In the genomic region with DNA sequence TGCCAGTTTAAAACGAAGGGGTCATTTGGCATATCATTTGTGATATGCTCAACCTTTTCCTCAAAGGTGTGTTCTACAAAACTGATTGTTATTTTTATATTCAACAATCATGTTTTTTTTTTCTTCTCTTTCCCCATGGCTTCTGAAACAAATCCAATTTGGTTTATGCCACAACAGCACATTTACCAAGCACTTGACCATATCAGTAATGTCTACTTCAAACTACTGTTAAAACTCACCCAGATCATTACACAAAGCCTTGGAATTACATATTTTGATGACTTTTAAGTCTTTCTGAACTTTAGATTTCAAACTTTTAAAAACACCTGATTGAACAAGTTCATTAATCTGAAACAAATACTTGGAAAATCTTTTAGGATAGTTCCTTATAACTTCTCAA, we compare ENCODE assay signal across 1 cellular context.
TF ChIP-seq lines count a peak whose summit lies in the region.

No MANE protein-coding gene starts in this region.

TF ChIP-seq in GM23338, 12 proteins besides CTCF, POLR2A, EP300 and RAD21 (continued from another document):
- TF ChIP-seq, protein P1, sequence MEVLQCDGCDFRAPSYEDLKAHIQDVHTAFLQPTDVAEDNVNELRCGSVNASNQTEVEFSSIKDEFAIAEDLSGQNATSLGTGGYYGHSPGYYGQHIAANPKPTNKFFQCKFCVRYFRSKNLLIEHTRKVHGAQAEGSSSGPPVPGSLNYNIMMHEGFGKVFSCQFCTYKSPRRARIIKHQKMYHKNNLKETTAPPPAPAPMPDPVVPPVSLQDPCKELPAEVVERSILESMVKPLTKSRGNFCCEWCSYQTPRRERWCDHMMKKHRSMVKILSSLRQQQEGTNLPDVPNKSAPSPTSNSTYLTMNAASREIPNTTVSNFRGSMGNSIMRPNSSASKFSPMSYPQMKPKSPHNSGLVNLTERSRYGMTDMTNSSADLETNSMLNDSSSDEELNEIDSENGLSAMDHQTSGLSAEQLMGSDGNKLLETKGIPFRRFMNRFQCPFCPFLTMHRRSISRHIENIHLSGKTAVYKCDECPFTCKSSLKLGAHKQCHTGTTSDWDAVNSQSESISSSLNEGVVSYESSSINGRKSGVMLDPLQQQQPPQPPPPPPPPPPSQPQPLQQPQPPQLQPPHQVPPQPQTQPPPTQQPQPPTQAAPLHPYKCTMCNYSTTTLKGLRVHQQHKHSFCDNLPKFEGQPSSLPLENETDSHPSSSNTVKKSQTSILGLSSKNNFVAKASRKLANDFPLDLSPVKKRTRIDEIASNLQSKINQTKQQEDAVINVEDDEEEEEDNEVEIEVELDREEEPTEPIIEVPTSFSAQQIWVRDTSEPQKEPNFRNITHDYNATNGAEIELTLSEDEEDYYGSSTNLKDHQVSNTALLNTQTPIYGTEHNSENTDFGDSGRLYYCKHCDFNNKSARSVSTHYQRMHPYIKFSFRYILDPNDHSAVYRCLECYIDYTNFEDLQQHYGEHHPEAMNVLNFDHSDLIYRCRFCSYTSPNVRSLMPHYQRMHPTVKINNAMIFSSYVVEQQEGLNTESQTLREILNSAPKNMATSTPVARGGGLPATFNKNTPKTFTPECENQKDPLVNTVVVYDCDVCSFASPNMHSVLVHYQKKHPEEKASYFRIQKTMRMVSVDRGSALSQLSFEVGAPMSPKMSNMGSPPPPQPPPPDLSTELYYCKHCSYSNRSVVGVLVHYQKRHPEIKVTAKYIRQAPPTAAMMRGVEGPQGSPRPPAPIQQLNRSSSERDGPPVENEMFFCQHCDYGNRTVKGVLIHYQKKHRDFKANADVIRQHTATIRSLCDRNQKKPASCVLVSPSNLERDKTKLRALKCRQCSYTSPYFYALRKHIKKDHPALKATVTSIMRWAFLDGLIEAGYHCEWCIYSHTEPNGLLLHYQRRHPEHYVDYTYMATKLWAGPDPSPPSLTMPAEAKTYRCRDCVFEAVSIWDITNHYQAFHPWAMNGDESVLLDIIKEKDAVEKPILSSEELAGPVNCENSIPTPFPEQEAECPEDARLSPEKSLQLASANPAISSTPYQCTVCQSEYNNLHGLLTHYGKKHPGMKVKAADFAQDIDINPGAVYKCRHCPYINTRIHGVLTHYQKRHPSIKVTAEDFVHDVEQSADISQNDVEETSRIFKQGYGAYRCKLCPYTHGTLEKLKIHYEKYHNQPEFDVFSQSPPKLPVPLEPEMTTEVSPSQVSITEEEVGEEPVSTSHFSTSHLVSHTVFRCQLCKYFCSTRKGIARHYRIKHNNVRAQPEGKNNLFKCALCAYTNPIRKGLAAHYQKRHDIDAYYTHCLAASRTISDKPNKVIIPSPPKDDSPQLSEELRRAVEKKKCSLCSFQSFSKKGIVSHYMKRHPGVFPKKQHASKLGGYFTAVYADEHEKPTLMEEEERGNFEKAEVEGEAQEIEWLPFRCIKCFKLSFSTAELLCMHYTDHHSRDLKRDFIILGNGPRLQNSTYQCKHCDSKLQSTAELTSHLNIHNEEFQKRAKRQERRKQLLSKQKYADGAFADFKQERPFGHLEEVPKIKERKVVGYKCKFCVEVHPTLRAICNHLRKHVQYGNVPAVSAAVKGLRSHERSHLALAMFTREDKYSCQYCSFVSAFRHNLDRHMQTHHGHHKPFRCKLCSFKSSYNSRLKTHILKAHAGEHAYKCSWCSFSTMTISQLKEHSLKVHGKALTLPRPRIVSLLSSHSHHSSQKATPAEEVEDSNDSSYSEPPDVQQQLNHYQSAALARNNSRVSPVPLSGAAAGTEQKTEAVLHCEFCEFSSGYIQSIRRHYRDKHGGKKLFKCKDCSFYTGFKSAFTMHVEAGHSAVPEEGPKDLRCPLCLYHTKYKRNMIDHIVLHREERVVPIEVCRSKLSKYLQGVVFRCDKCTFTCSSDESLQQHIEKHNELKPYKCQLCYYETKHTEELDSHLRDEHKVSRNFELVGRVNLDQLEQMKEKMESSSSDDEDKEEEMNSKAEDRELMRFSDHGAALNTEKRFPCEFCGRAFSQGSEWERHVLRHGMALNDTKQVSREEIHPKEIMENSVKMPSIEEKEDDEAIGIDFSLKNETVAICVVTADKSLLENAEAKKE (CRISPR knock-in tag; IDR thresholded peaks at IDR 0.05), result no peak
- TF ChIP-seq POLR2AphosphoS5 (IDR thresholded peaks at IDR 0.05; ENCODE audit: low read depth), result no peak
- TF ChIP-seq, protein P2, sequence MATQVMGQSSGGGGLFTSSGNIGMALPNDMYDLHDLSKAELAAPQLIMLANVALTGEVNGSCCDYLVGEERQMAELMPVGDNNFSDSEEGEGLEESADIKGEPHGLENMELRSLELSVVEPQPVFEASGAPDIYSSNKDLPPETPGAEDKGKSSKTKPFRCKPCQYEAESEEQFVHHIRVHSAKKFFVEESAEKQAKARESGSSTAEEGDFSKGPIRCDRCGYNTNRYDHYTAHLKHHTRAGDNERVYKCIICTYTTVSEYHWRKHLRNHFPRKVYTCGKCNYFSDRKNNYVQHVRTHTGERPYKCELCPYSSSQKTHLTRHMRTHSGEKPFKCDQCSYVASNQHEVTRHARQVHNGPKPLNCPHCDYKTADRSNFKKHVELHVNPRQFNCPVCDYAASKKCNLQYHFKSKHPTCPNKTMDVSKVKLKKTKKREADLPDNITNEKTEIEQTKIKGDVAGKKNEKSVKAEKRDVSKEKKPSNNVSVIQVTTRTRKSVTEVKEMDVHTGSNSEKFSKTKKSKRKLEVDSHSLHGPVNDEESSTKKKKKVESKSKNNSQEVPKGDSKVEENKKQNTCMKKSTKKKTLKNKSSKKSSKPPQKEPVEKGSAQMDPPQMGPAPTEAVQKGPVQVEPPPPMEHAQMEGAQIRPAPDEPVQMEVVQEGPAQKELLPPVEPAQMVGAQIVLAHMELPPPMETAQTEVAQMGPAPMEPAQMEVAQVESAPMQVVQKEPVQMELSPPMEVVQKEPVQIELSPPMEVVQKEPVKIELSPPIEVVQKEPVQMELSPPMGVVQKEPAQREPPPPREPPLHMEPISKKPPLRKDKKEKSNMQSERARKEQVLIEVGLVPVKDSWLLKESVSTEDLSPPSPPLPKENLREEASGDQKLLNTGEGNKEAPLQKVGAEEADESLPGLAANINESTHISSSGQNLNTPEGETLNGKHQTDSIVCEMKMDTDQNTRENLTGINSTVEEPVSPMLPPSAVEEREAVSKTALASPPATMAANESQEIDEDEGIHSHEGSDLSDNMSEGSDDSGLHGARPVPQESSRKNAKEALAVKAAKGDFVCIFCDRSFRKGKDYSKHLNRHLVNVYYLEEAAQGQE (IDR thresholded peaks at IDR 0.05; ENCODE audit: unreplicated experiment), result no peak
- no peak for TF ChIP-seq STAT1 (IDR thresholded peaks at IDR 0.05; ENCODE audit: unreplicated experiment)
- TF ChIP-seq EZH2phosphoT487 (IDR thresholded peaks at IDR 0.05; ENCODE audit: unreplicated experiment), result no peak
- TF ChIP-seq CREB1 (CRISPR knock-in tag; IDR thresholded peaks at IDR 0.05; ENCODE audit: low read depth), result no peak
- no peak for TF ChIP-seq NANOG (IDR thresholded peaks at IDR 0.05; ENCODE audit: borderline replicate concordance)
- no peak for TF ChIP-seq JUNB (IDR thresholded peaks at IDR 0.05; ENCODE audit: unreplicated experiment)
- no peak for TF ChIP-seq ZNF331 (CRISPR knock-in tag; IDR thresholded peaks at IDR 0.05; ENCODE audit: low read depth)
- TF ChIP-seq ZNF114 (CRISPR knock-in tag; IDR thresholded peaks at IDR 0.05), result no peak
